Comparison of ENCODE assay signal across 19 cellular contexts in the genomic region with DNA sequence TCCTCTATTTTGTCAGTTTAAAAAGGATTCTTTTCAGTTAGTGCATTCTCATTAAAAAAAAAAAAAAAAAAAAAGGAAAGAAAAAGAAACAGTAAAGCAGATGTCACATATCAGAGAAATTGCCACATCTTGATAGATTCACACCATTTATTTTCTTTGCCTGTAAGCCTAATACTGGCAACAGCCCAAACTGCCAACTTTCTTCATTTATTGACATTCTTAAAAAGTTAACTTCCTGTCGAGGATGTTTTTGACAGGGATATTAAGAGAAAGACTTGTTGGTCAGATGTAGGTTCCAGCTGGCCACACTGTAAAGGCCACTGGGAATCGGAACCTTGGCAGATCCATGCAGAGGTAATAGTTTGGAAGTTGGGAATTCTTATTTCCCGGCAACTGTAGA.
"Had no signal": no experiment of that assay in that cellular context is flagged by ENCODE, and none has a peak within 500 bp of the region (broad histone marks: within the 10 kb centered on the region; RNA-seq: fewer than 3 reads in every experiment).

No MANE protein-coding gene starts in this region.

- H3K27ac Mint-ChIP-seq: activated naive CD8-positive, alpha-beta T cell treated with anti-CD3 and anti-CD28 coated beads for 36 hours; activated T-helper 2 cell treated with anti-CD3 and anti-CD28 coated beads, Interferon-gamma antibody, Interleukin-2, Interleukin-4, amounts not matched to agents 10 μg/mL and 5 μg/mL and 100 μg/mL, durations not matched to agents 14 hours and 24 hours and 36 hours had no signal

- ATAC-seq: activated T-cell treated with anti-CD3 and anti-CD28 coated beads, Interleukin-2, amount 50 U/mL, for 4 hours; stimulated activated naive CD8-positive, alpha-beta T cell treated with anti-CD3 and anti-CD28 coated beads, Interleukin-15, Interleukin-2, amounts not matched to agents 100 U/mL and 50 U/mL, for 24 hours had no signal

- H3K4me3 ChIP-seq: esophagus muscularis mucosa, prostate gland, thyroid gland had no signal

- H3K27ac ChIP-seq: prostate gland, thyroid gland had no signal

- H3K27me3 Mint-ChIP-seq: activated naive CD8-positive, alpha-beta T cell treated with anti-CD3 and anti-CD28 coated beads for 36 hours; naive B cell had no signal

- H3K4me3 Mint-ChIP-seq: activated naive CD8-positive, alpha-beta T cell treated with anti-CD3 and anti-CD28 coated beads for 36 hours; activated T-cell treated with anti-CD3 and anti-CD28 coated beads, Interleukin-2, amount 50 U/mL, for 4 hours; naive B cell; neural crest cell had no signal

- H3K9me3 Mint-ChIP-seq: activated T-cell treated with anti-CD3 and anti-CD28 coated beads, Interleukin-2, amount 50 U/mL, for 4 hours; activated T-helper 2 cell treated with anti-CD3 and anti-CD28 coated beads, Interferon-gamma antibody, Interleukin-2, Interleukin-4, amounts not matched to agents 10 μg/mL and 5 μg/mL and 100 μg/mL, durations not matched to agents 14 hours and 24 hours and 36 hours; naive B cell; neural crest cell had no signal

- DNase-seq: activated CD4-positive, alpha-beta T cell treated with anti-CD3 and anti-CD28 coated beads for 1 hour; activated CD8-positive, alpha-beta memory T cell treated with anti-CD3 and anti-CD28 coated beads for 24 hours; activated CD8-positive, alpha-beta memory T cell treated with anti-CD3 and anti-CD28 coated beads, Interleukin-2, amount 50 U/mL, for 4 hours; activated naive CD4-positive, alpha-beta T cell treated with Interleukin-2 at 50 U/mL for 16 hours; activated naive CD8-positive, alpha-beta T cell treated with anti-CD3 and anti-CD28 coated beads for 36 hours; activated T-cell treated with anti-CD3 and anti-CD28 coated beads, Interleukin-2, amount 50 U/mL, for 4 hours; central memory CD4-positive, alpha-beta T cell; glutamatergic neuron; left ventricle myocardium superior; naive B cell; stimulated activated CD4-positive, alpha-beta T cell treated with anti-CD3 and anti-CD28 coated beads, Interleukin-12 subunit alpha, Interleukin-12 subunit beta, amount 100 ng/mL, for 4 hours; stimulated activated CD4-positive, alpha-beta T cell treated with anti-CD3 and anti-CD28 coated beads, Interleukin-4, amount 100 ng/mL, for 4 hours; stimulated activated naive CD8-positive, alpha-beta T cell treated with anti-CD3 and anti-CD28 coated beads, Interleukin-15, Interleukin-2, amounts not matched to agents 100 U/mL and 50 U/mL, for 24 hours; T-helper 9 cell; thyroid gland had no signal

- H3K27me3 ChIP-seq: esophagus muscularis mucosa, thyroid gland had no signal

- H3K4me1 ChIP-seq: prostate gland had no signal

- H3K36me3 ChIP-seq: esophagus muscularis mucosa, prostate gland, thyroid gland had no signal

- H3K9me3 ChIP-seq: esophagus muscularis mucosa, prostate gland, thyroid gland had no signal
